14 cellular contexts compared by ENCODE assay signal in the genomic region with DNA sequence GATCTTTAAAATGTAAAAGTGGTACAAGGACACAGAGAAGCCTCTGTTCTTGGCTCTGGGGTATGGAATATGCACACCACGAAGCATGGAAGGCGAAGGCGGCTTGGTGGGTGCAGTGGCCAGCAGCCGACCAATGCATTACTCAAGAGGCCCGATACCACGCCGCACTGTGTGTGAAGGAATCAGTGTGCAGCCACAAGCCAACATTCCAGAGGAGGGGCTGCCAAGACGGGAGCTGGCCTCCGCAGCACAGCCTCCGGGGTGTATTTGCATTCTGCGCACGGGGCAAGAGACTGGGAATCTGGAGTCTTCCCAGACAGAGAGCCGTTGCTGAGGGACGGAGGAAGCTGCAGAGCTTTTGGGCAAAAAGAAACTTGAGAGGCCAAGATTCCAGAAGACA.
DNase-seq lines count a peak whose midpoint lies in the region; ATAC-seq and TF ChIP-seq lines count a peak whose summit lies in the region.
"Had no signal": no experiment of that assay in that cellular context is flagged by ENCODE, and none has a peak within 500 bp of the region (broad histone marks: within the 10 kb centered on the region; RNA-seq: fewer than 3 reads in every experiment).

No MANE protein-coding gene starts in this region.

- H3K4me1 ChIP-seq in tibial artery, result no peaks in the 10 kb centered on the region

- H3K9me3 ChIP-seq in tibial artery, result peaks cover 0 to 6% (median 4%) of the 10 kb centered on the region in 3 donors

- H3K36me3 ChIP-seq in tibial artery, result no peaks in the 10 kb centered on the region

- H3K4me1 Mint-ChIP-seq in stimulated activated memory B cell treated with anti-CD40 and anti-IgM and Interleukin-4, amounts not matched to agents 10 μg/mL and 1 μg/mL and 100 μg/mL, for 72 hours, result no peaks in the 10 kb centered on the region
- H3K4me1 Mint-ChIP-seq: activated naive CD8-positive, alpha-beta T cell treated with anti-CD3 and anti-CD28 coated beads, Interleukin-2, amount 50 U/mL, for 24 hours had no signal

- H3K4me3 Mint-ChIP-seq in stimulated activated memory B cell treated with anti-CD40 and anti-IgM and Interleukin-4, amounts not matched to agents 10 μg/mL and 1 μg/mL and 100 μg/mL, for 72 hours, result no peak overlapping the region
- H3K4me3 Mint-ChIP-seq: activated naive CD8-positive, alpha-beta T cell treated with anti-CD3 and anti-CD28 coated beads, Interleukin-2, amount 50 U/mL, for 24 hours had no signal

- ATAC-seq in stimulated activated memory B cell treated with anti-CD40 and anti-IgM and Interleukin-4, amounts not matched to agents 10 μg/mL and 1 μg/mL and 100 μg/mL, for 72 hours, result no peak
- no peak for ATAC-seq in GM21526 (IDR thresholded peaks at IDR 0.05; ENCODE audit: low FRiP score, unreplicated experiment)
- ATAC-seq: activated naive CD8-positive, alpha-beta T cell treated with anti-CD3 and anti-CD28 coated beads, Interleukin-2, amount 50 U/mL, for 24 hours had no signal

- H3K36me3 Mint-ChIP-seq in stimulated activated memory B cell treated with anti-CD40 and anti-IgM and Interleukin-4, amounts not matched to agents 10 μg/mL and 1 μg/mL and 100 μg/mL, for 72 hours, result no peaks in the 10 kb centered on the region

- TF ChIP-seq CTCF in tibial artery (IDR thresholded peaks at IDR 0.05), result no peak

- H3K27ac ChIP-seq in tibial artery, result no peak overlapping the region
- H3K27ac ChIP-seq: HL-60 had no signal

- no peak overlapping the region for H3K4me3 ChIP-seq in tibial artery

- peak; percentile 46 for DNase-seq in activated effector memory CD4-positive, alpha-beta T cell treated with anti-CD3 and anti-CD28 coated beads, Interleukin-2, amount 50 U/mL, for 16 hours
- no peak for DNase-seq in activated effector memory CD4-positive, alpha-beta T cell treated with Interleukin-2 at 50 U/mL for 16 hours
- DNase-seq in fibroblast of gingiva (ENCODE audit: low read depth), result peak; percentile 12
- peak; percentile 68 for DNase-seq in middle frontal gyrus (ENCODE audit: extremely low spot score, low spot score)
- DNase-seq in tibial artery, result peak; percentile 20 to 57
- no peak for DNase-seq in NCI-H2107 treated with DMSO at 0.1 percent for 48 hours (lab: John Stamatoyannopoulos, UW; ENCODE audit: unreplicated experiment)
- DNase-seq: ACHN; activated naive CD8-positive, alpha-beta T cell treated with anti-CD3 and anti-CD28 coated beads, Interleukin-2, amount 50 U/mL, for 24 hours; DMS 273 treated with DMSO at 0.1 percent for 48 hours; NCI-H510A; small intestine had no signal

- peaks cover 85% of the 10 kb centered on the region for H3K27me3 Mint-ChIP-seq in stimulated activated memory B cell treated with anti-CD40 and anti-IgM and Interleukin-4, amounts not matched to agents 10 μg/mL and 1 μg/mL and 100 μg/mL, for 72 hours

- H3K27me3 ChIP-seq in tibial artery, result peaks cover 0 to 51% of the 10 kb centered on the region in 2 donors

- intact Hi-C loops in tibial artery (cut with DNase I; ENCODE audit: low total_unique reads), result loop anchor here (5.0 kb wide), 1 partner anchor 593 kb away; no protein-coding TSS in a partner anchor

- no peak overlapping the region for H3K27ac Mint-ChIP-seq in stimulated activated memory B cell treated with anti-CD40 and anti-IgM and Interleukin-4, amounts not matched to agents 10 μg/mL and 1 μg/mL and 100 μg/mL, for 72 hours
- H3K27ac Mint-ChIP-seq: activated naive CD8-positive, alpha-beta T cell treated with anti-CD3 and anti-CD28 coated beads, Interleukin-2, amount 50 U/mL, for 24 hours had no signal

- H3K9me3 Mint-ChIP-seq in stimulated activated memory B cell treated with anti-CD40 and anti-IgM and Interleukin-4, amounts not matched to agents 10 μg/mL and 1 μg/mL and 100 μg/mL, for 72 hours, result peaks cover 7% of the 10 kb centered on the region
- H3K9me3 Mint-ChIP-seq: activated naive CD8-positive, alpha-beta T cell treated with anti-CD3 and anti-CD28 coated beads, Interleukin-2, amount 50 U/mL, for 24 hours had no signal

Comparison
In these comparisons a context has a peak if more than half of its experiments do, and no peak if none do; other contexts are left out.
1. DNase-seq: peak in activated effector memory CD4-positive, alpha-beta T cell treated with anti-CD3 and anti-CD28 coated beads, Interleukin-2, amount 50 U/mL, for 16 hours (single experiment), fibroblast of gingiva (single experiment), middle frontal gyrus (single experiment) and tibial artery (2 of 2); none in activated effector memory CD4-positive, alpha-beta T cell treated with Interleukin-2 at 50 U/mL for 16 hours (single experiment) and NCI-H2107 treated with DMSO at 0.1 percent for 48 hours (single experiment).